In the genomic region with DNA sequence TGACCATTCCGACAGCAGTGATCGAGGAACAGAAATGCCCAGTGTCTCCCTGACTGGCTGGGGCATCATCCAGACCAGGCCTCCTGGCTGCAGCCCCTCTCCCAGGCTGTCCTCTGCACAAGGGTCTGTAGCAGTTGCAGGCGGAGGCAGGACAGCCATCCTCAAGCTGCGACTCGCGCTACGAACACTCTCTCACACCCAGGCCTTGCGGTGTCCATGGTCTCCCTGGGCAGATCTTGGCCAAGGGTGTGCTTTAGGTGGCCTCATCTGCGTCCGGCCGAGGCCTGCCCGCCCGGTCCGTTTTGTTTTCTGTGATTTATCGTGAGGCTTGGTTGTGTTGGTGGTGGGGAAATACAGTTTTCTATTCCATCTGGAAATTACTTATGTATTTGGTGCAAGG, we compare ENCODE assay signal across 1 cellular context.
TF ChIP-seq lines count a peak whose summit lies in the region.

No MANE protein-coding gene starts in this region.

TF ChIP-seq in H1, 55 proteins besides CTCF, POLR2A, EP300 and RAD21:
- TF ChIP-seq MAFK (IDR thresholded peaks at IDR 0.05; ENCODE audit: low read depth, low read length) (no peak), CBX8 (IDR thresholded peaks at IDR 0.05; ENCODE audit: borderline replicate concordance, low read depth, low read length) (no peak), TCF12 (IDR thresholded peaks at IDR 0.05; ENCODE audit: low read depth, low read length) (no peak), CEBPB (IDR thresholded peaks at IDR 0.05; ENCODE audit: low read depth, low read length) (no peak), SIX5 (IDR thresholded peaks at IDR 0.05; ENCODE audit: low read depth, low read length) (no peak), RXRA (IDR thresholded peaks at IDR 0.05; ENCODE audit: insufficient read depth, low read depth, low read length) (no peak), KDM5A (IDR thresholded peaks at IDR 0.05; ENCODE audit: low read length) (no peak), CBX5 (IDR thresholded peaks at IDR 0.05; ENCODE audit: low read depth, low read length) (no peak), EZH2 (IDR thresholded peaks at IDR 0.05; ENCODE audit: low read depth, low read length, severe bottlenecking) (no peak), CTBP2 (IDR thresholded peaks at IDR 0.05; ENCODE audit: borderline replicate concordance, insufficient read depth, insufficient read length, low read length) (no peak), SUZ12 (IDR thresholded peaks at IDR 0.05; ENCODE audit: low read length) (no peak), ASH2L (IDR thresholded peaks at IDR 0.05; ENCODE audit: low read length) (no peak), ATF3 (IDR thresholded peaks at IDR 0.05; ENCODE audit: insufficient read depth, low read depth, low read length) (no peak), SAP30 (IDR thresholded peaks at IDR 0.05; ENCODE audit: insufficient read depth, insufficient replicate concordance, low read length) (no peak), RNF2 (IDR thresholded peaks at IDR 0.05; ENCODE audit: borderline replicate concordance, low read depth, low read length, missing control alignments, poor library complexity, severe bottlenecking) (no peak), SP1 (IDR thresholded peaks at IDR 0.05; ENCODE audit: low read depth, low read length) (no peak)
- TF ChIP-seq, protein P1, sequence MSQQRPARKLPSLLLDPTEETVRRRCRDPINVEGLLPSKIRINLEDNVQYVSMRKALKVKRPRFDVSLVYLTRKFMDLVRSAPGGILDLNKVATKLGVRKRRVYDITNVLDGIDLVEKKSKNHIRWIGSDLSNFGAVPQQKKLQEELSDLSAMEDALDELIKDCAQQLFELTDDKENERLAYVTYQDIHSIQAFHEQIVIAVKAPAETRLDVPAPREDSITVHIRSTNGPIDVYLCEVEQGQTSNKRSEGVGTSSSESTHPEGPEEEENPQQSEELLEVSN (IDR thresholded peaks at IDR 0.05), result no peak
- TF ChIP-seq, protein P2, sequence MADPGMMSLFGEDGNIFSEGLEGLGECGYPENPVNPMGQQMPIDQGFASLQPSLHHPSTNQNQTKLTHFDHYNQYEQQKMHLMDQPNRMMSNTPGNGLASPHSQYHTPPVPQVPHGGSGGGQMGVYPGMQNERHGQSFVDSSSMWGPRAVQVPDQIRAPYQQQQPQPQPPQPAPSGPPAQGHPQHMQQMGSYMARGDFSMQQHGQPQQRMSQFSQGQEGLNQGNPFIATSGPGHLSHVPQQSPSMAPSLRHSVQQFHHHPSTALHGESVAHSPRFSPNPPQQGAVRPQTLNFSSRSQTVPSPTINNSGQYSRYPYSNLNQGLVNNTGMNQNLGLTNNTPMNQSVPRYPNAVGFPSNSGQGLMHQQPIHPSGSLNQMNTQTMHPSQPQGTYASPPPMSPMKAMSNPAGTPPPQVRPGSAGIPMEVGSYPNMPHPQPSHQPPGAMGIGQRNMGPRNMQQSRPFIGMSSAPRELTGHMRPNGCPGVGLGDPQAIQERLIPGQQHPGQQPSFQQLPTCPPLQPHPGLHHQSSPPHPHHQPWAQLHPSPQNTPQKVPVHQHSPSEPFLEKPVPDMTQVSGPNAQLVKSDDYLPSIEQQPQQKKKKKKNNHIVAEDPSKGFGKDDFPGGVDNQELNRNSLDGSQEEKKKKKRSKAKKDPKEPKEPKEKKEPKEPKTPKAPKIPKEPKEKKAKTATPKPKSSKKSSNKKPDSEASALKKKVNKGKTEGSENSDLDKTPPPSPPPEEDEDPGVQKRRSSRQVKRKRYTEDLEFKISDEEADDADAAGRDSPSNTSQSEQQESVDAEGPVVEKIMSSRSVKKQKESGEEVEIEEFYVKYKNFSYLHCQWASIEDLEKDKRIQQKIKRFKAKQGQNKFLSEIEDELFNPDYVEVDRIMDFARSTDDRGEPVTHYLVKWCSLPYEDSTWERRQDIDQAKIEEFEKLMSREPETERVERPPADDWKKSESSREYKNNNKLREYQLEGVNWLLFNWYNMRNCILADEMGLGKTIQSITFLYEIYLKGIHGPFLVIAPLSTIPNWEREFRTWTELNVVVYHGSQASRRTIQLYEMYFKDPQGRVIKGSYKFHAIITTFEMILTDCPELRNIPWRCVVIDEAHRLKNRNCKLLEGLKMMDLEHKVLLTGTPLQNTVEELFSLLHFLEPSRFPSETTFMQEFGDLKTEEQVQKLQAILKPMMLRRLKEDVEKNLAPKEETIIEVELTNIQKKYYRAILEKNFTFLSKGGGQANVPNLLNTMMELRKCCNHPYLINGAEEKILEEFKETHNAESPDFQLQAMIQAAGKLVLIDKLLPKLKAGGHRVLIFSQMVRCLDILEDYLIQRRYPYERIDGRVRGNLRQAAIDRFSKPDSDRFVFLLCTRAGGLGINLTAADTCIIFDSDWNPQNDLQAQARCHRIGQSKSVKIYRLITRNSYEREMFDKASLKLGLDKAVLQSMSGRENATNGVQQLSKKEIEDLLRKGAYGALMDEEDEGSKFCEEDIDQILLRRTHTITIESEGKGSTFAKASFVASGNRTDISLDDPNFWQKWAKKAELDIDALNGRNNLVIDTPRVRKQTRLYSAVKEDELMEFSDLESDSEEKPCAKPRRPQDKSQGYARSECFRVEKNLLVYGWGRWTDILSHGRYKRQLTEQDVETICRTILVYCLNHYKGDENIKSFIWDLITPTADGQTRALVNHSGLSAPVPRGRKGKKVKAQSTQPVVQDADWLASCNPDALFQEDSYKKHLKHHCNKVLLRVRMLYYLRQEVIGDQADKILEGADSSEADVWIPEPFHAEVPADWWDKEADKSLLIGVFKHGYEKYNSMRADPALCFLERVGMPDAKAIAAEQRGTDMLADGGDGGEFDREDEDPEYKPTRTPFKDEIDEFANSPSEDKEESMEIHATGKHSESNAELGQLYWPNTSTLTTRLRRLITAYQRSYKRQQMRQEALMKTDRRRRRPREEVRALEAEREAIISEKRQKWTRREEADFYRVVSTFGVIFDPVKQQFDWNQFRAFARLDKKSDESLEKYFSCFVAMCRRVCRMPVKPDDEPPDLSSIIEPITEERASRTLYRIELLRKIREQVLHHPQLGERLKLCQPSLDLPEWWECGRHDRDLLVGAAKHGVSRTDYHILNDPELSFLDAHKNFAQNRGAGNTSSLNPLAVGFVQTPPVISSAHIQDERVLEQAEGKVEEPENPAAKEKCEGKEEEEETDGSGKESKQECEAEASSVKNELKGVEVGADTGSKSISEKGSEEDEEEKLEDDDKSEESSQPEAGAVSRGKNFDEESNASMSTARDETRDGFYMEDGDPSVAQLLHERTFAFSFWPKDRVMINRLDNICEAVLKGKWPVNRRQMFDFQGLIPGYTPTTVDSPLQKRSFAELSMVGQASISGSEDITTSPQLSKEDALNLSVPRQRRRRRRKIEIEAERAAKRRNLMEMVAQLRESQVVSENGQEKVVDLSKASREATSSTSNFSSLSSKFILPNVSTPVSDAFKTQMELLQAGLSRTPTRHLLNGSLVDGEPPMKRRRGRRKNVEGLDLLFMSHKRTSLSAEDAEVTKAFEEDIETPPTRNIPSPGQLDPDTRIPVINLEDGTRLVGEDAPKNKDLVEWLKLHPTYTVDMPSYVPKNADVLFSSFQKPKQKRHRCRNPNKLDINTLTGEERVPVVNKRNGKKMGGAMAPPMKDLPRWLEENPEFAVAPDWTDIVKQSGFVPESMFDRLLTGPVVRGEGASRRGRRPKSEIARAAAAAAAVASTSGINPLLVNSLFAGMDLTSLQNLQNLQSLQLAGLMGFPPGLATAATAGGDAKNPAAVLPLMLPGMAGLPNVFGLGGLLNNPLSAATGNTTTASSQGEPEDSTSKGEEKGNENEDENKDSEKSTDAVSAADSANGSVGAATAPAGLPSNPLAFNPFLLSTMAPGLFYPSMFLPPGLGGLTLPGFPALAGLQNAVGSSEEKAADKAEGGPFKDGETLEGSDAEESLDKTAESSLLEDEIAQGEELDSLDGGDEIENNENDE (IDR thresholded peaks at IDR 0.05; ENCODE audit: insufficient replicate concordance, low read length), result no peak
- TF ChIP-seq, protein P3, sequence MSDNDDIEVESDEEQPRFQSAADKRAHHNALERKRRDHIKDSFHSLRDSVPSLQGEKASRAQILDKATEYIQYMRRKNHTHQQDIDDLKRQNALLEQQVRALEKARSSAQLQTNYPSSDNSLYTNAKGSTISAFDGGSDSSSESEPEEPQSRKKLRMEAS (IDR thresholded peaks at IDR 0.05), result no peak
- TF ChIP-seq, protein P4, sequence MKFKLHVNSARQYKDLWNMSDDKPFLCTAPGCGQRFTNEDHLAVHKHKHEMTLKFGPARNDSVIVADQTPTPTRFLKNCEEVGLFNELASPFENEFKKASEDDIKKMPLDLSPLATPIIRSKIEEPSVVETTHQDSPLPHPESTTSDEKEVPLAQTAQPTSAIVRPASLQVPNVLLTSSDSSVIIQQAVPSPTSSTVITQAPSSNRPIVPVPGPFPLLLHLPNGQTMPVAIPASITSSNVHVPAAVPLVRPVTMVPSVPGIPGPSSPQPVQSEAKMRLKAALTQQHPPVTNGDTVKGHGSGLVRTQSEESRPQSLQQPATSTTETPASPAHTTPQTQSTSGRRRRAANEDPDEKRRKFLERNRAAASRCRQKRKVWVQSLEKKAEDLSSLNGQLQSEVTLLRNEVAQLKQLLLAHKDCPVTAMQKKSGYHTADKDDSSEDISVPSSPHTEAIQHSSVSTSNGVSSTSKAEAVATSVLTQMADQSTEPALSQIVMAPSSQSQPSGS (IDR thresholded peaks at IDR 0.05; ENCODE audit: low read length), result no peak
